8 cellular contexts compared by ENCODE assay signal in genomic region chr1:151326619-151327222, GRCh38. TPM values are rescaled to one million over a fixed set of nuclear protein-coding genes. Genes with fewer than 3 reads are reported as not detected.
A peak's percentile ranks its signal among the peaks of the same experiment; 100 is the strongest.
DNase-seq lines count a peak whose midpoint lies in the region; ATAC-seq and TF ChIP-seq lines count a peak whose summit lies in the region.

No MANE protein-coding gene starts in this region.

- CTCF ChIA-PET in AG04449 (lab: Yijun Ruan, JAX): interaction anchor here (0.7 to 15.5 kb wide), 10 partner anchors 10 to 408 kb away, joined by 3 to 235 read pairs (median 4); no protein-coding TSS in a partner anchor
- CTCF ChIA-PET in PC-9 (lab: Charles Lee): interaction anchor here (0.6 to 2.6 kb wide), 3 partner anchors 14 to 1140 kb away, joined by 4 to 14 read pairs (median 5); no protein-coding TSS in a partner anchor

- intact Hi-C loops in PC-9 (cut with micrococcal nuclease; ENCODE audit: unreplicated experiment): no loop called here
- intact Hi-C loops in heart right ventricle (cut with DNase I): loop anchor here in 4 of 10 donors (1.0 to 5.0 kb wide), 5 partner anchors 14 to 45 kb away; partner anchors contain the start of genes RFX5 (in 1 of the 4) and ZNF687 (in 1 of the 4)
- intact Hi-C loops in prostate gland (cut with DNase I): no loop called here

- no TSS peak for BruUV-seq in PC-9 (replicated peaks; lab: Mats Ljungman, UMichigan)

- TF ChIP-seq CTCF in AG04449 (IDR thresholded peaks at IDR 0.05; ENCODE audit: insufficient read depth, low read length, missing control alignments) (no peak), PC-9 (conservative IDR thresholded peaks at IDR 0.05) (no peak), heart right ventricle (IDR thresholded peaks at IDR 0.05) (no peak), prostate gland (IDR thresholded peaks at IDR 0.05) (no peak)

- DNase-seq in AG04449 (ENCODE audit: low read depth, low spot score) (no peak), PC-9 (peak in 1 of 2 experiments; percentile 33), heart right ventricle (peak in 1 of 2 donors; percentile 71), prostate gland (ENCODE audit: low spot score) (peak; percentile 15), HK-2 (ENCODE audit: unreplicated experiment) (no peak)
- no peak for DNase-seq in activated naive CD8-positive, alpha-beta T cell treated with anti-CD3 and anti-CD28 coated beads, Interleukin-2, amount 10 ng/mL, durations not matched to agents 7 days and 5 days

- H3K4me2 ChIP-seq in PC-9: peak overlapping the region; percentile 90

- POLR2A ChIA-PET in AG04449 (lab: Yijun Ruan, JAX): interaction anchor here (0.6 to 2.5 kb wide), 8 partner anchors 9 to 137 kb away, joined by 3 to 28 read pairs (median 4); partner anchors contain the start of genes VPS72 and ZNF687
- POLR2A ChIA-PET in PC-9 (lab: Charles Lee; ENCODE audit: unreplicated experiment): interaction anchor here (0.5 to 1.9 kb wide), 7 partner anchors 10 to 672 kb away, joined by 3 to 31 read pairs (median 6); partner anchors contain the start of genes PSMD4 and ZNF687
- POLR2A ChIA-PET in activated naive CD8-positive, alpha-beta T cell treated with anti-CD3 and anti-CD28 coated beads, Interleukin-2, amount 10 ng/mL, durations not matched to agents 7 days and 5 days (lab: Charles Lee): interaction anchor here (0.6 to 2.7 kb wide), 13 partner anchors 9 to 128 kb away, joined by 3 to 13 read pairs (median 5); partner anchors contain the start of genes PSMB4, PSMD4, RFX5 and ZNF687

- H3K4me3 ChIP-seq in AG04449 (ENCODE audit: low read depth, low read length) (peak overlapping the region; percentile 81), PC-9 (peak overlapping the region; percentile 74), heart right ventricle (peak overlapping the region; percentile 67 to 95 (median 80)), prostate gland (peak overlapping the region; percentile 75 to 77)

- H3K4me1 ChIP-seq in PC-9 (replicated peaks; ENCODE audit: insufficient read depth): peaks cover 20% of the 10 kb centered on the region
- peaks cover 0 to 50% (median 29%) of the 10 kb centered on the region in 9 donors for H3K4me1 ChIP-seq in heart right ventricle
- peaks cover 9% of the 10 kb centered on the region for H3K4me1 ChIP-seq in prostate gland (replicated peaks)

- H3K27me3 Mint-ChIP-seq in activated naive CD8-positive, alpha-beta T cell treated with anti-CD3 and anti-CD28 coated beads, Interleukin-2, amount 10 ng/mL, durations not matched to agents 7 days and 5 days: no peaks in the 10 kb centered on the region

- H3K27me3 ChIP-seq in PC-9 (ENCODE audit: insufficient read depth, low read depth): no peaks in the 10 kb centered on the region
- H3K27me3 ChIP-seq in heart right ventricle: no peaks in the 10 kb centered on the region
- H3K27me3 ChIP-seq in prostate gland (replicated peaks; ENCODE audit: insufficient read depth): no peaks in the 10 kb centered on the region

- H3K9me3 ChIP-seq in PC-9 (ENCODE audit: insufficient read depth, low read depth): no peaks in the 10 kb centered on the region
- no peaks in the 10 kb centered on the region for H3K9me3 ChIP-seq in heart right ventricle
- no peaks in the 10 kb centered on the region for H3K9me3 ChIP-seq in prostate gland

- H3K4me1 Mint-ChIP-seq in activated naive CD8-positive, alpha-beta T cell treated with anti-CD3 and anti-CD28 coated beads, Interleukin-2, amount 10 ng/mL, durations not matched to agents 7 days and 5 days: peaks cover 30% of the 10 kb centered on the region

- H3K9me2 ChIP-seq in PC-9 (ENCODE audit: insufficient read depth): no peaks in the 10 kb centered on the region

- H3K27ac ChIP-seq in PC-9 (peak overlapping the region; percentile 80; the same call in 1 of the 2 replicates), heart right ventricle (peak overlapping the region; percentile 72 to 99 (median 96)), prostate gland (peak overlapping the region; percentile 87 to 93)

- H3K36me3 ChIP-seq in PC-9 (ENCODE audit: low read depth): peaks cover 11% of the 10 kb centered on the region; the same call in 1 of the 2 replicates
- H3K36me3 ChIP-seq in heart right ventricle: peaks cover 0 to 43% (median 11%) of the 10 kb centered on the region in 9 donors
- H3K36me3 ChIP-seq in prostate gland: no peaks in the 10 kb centered on the region

- H3K27ac Mint-ChIP-seq in activated naive CD8-positive, alpha-beta T cell treated with anti-CD3 and anti-CD28 coated beads, Interleukin-2, amount 10 ng/mL, durations not matched to agents 7 days and 5 days: peak overlapping the region; percentile 96

- peaks cover 6% of the 10 kb centered on the region; the same call in 1 of the 2 replicates for H3F3A ChIP-seq in PC-9 (ENCODE audit: insufficient read depth, low read depth)

- WGBS in heart right ventricle, 2 donors: 0 to 1% methylated on average over 12 of the region's 12 CpGs
- under 1% methylated on average over 12 of the region's 12 CpGs for WGBS in prostate gland

- peaks cover 27% of the 10 kb centered on the region for H3K79me2 ChIP-seq in PC-9 (ENCODE audit: low read depth)

- TF ChIP-seq POLR2A in prostate gland (IDR thresholded peaks at IDR 0.05): no peak

- H3K36me3 Mint-ChIP-seq in activated naive CD8-positive, alpha-beta T cell treated with anti-CD3 and anti-CD28 coated beads, Interleukin-2, amount 10 ng/mL, durations not matched to agents 7 days and 5 days: peaks cover 14% of the 10 kb centered on the region

- H2AFZ ChIP-seq in PC-9: peak overlapping the region; percentile 97; the same call in 1 of the 2 replicates

- H4K20me1 ChIP-seq in PC-9 (ENCODE audit: insufficient read depth): no peaks in the 10 kb centered on the region; the same call in 1 of the 2 replicates

- peak overlapping the region; percentile 99 for H3K4me3 Mint-ChIP-seq in activated naive CD8-positive, alpha-beta T cell treated with anti-CD3 and anti-CD28 coated beads, Interleukin-2, amount 10 ng/mL, durations not matched to agents 7 days and 5 days

- peak; percentile 54 for ATAC-seq in GM18498 (IDR thresholded peaks at IDR 0.05; ENCODE audit: unreplicated experiment)
- peak; percentile 51 for ATAC-seq in HG02981 (IDR thresholded peaks at IDR 0.05; ENCODE audit: unreplicated experiment)
- ATAC-seq in activated naive CD8-positive, alpha-beta T cell treated with anti-CD3 and anti-CD28 coated beads, Interleukin-2, amount 10 ng/mL, durations not matched to agents 7 days and 5 days (ENCODE audit: low read depth): peak; percentile 34
- ATAC-seq in heart right ventricle: peak; percentile 47 to 76 (median 72)

- no peaks in the 10 kb centered on the region for H3K9me3 Mint-ChIP-seq in activated naive CD8-positive, alpha-beta T cell treated with anti-CD3 and anti-CD28 coated beads, Interleukin-2, amount 10 ng/mL, durations not matched to agents 7 days and 5 days

RNA-seq across cellular contexts. Expression of gene PI4KB, which starts 0.5 kb away (rescaled TPM):
- total RNA-seq in PC-9 (2021): 40.0 and 44.3 TPM in 2 replicates
- 10 to 100 TPM; 73.8 to 75.7 TPM for total RNA-seq in activated naive CD8-positive, alpha-beta T cell treated with anti-CD3 and anti-CD28 coated beads, Interleukin-2, amount 10 ng/mL, durations not matched to agents 7 days and 5 days
- total RNA-seq in heart right ventricle: 10 to 100 TPM; 37.1 to 52.1 (median 42.5) TPM
- polyA plus RNA-seq in heart right ventricle: 10 to 100 TPM; 17.6 to 29.0 TPM
- 10 to 100 TPM; 60.7 to 91.9 TPM for total RNA-seq in prostate gland

RNA-seq across cellular contexts. Expression of gene RFX5, which starts 20.3 kb away (rescaled TPM):
- total RNA-seq in PC-9 (2021) (73.6 and 75.7 TPM in 2 replicates), heart right ventricle (10 to 100 TPM; 12.6 to 38.4 (median 24.0) TPM), prostate gland (10 to 100 TPM; 25.5 to 27.2 TPM)
- total RNA-seq in activated naive CD8-positive, alpha-beta T cell treated with anti-CD3 and anti-CD28 coated beads, Interleukin-2, amount 10 ng/mL, durations not matched to agents 7 days and 5 days: 10 to 100 TPM; 68.4 to 73.9 TPM
- polyA plus RNA-seq in heart right ventricle: 1 to 10 TPM; 6.5 to 8.9 TPM

RNA-seq across cellular contexts. Expression of gene ZNF687, which starts 44.6 kb away (rescaled TPM):
- total RNA-seq in PC-9 (2021): 26.6 and 28.7 TPM in 2 replicates
- total RNA-seq in activated naive CD8-positive, alpha-beta T cell treated with anti-CD3 and anti-CD28 coated beads, Interleukin-2, amount 10 ng/mL, durations not matched to agents 7 days and 5 days: 10 to 100 TPM; 35.5 to 37.0 TPM
- total RNA-seq in heart right ventricle: 10 to 100 TPM; 10.4 to 15.1 (median 13.1) TPM
- polyA plus RNA-seq in heart right ventricle: 1 to 10 TPM; 5.9 to 8.0 TPM
- total RNA-seq in prostate gland: 10 to 100 TPM; 30.1 to 46.4 TPM

RNA-seq across cellular contexts. Expression of gene SELENBP1, which starts 45.8 kb away (rescaled TPM):
- total RNA-seq in PC-9 (2021) (11.3 and 18.4 TPM in 2 replicates), heart right ventricle (100 to 1,000 TPM in 1 of 10 donors, 10 to 100 TPM in 9; 32.3 to 112 (median 59.7) TPM), prostate gland (100 to 1,000 TPM; 104 to 108 TPM)
- not detected for total RNA-seq in activated naive CD8-positive, alpha-beta T cell treated with anti-CD3 and anti-CD28 coated beads, Interleukin-2, amount 10 ng/mL, durations not matched to agents 7 days and 5 days
- 10 to 100 TPM; 20.7 to 54.1 TPM for polyA plus RNA-seq in heart right ventricle
